1 cellular context compared by ENCODE assay signal in genomic region chr6:43669922-43670622, GRCh38.
TF ChIP-seq lines count a peak whose summit lies in the region.

No MANE protein-coding gene starts in this region.

TF ChIP-seq in K562, 482 proteins besides CTCF, POLR2A, EP300 and RAD21 (continued from another document and continues in another):
- 0 out of 2 replicates have a peak, but pooled peaks have one; percentile 31 for TF ChIP-seq ZBTB9 (CRISPR knock-in tag; IDR thresholded peaks at IDR 0.05)
- TF ChIP-seq ZNF280B (CRISPR knock-in tag; IDR thresholded peaks at IDR 0.05): no peak
- no peak for TF ChIP-seq IRF2 (CRISPR knock-in tag; IDR thresholded peaks at IDR 0.05)
- no peak for TF ChIP-seq BRF1 (IDR thresholded peaks at IDR 0.05; ENCODE audit: borderline replicate concordance, extremely low read depth, insufficient read length)
- TF ChIP-seq POLR2AphosphoS2 (IDR thresholded peaks at IDR 0.05; ENCODE audit: low read length): no peak; the same call in 1 of the 2 replicates
- TF ChIP-seq MLX (CRISPR knock-in tag; conservative IDR thresholded peaks at IDR 0.05): no peak
- TF ChIP-seq TFAP4 (CRISPR knock-in tag; IDR thresholded peaks at IDR 0.05; ENCODE audit: borderline replicate concordance): 0 out of 2 replicates have a peak, but pooled peaks have one; percentile 20
- TF ChIP-seq MTF1 (CRISPR knock-in tag; IDR thresholded peaks at IDR 0.05; ENCODE audit: borderline replicate concordance): no peak
- TF ChIP-seq, protein P1, sequence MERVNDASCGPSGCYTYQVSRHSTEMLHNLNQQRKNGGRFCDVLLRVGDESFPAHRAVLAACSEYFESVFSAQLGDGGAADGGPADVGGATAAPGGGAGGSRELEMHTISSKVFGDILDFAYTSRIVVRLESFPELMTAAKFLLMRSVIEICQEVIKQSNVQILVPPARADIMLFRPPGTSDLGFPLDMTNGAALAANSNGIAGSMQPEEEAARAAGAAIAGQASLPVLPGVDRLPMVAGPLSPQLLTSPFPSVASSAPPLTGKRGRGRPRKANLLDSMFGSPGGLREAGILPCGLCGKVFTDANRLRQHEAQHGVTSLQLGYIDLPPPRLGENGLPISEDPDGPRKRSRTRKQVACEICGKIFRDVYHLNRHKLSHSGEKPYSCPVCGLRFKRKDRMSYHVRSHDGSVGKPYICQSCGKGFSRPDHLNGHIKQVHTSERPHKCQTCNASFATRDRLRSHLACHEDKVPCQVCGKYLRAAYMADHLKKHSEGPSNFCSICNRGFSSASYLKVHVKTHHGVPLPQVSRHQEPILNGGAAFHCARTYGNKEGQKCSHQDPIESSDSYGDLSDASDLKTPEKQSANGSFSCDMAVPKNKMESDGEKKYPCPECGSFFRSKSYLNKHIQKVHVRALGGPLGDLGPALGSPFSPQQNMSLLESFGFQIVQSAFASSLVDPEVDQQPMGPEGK (CRISPR knock-in tag; IDR thresholded peaks at IDR 0.05; ENCODE audit: borderline replicate concordance): no peak
- no peak for TF ChIP-seq ZC3H11A (IDR thresholded peaks at IDR 0.05; ENCODE audit: low read depth, low read length)
- no peak for TF ChIP-seq KLF10 (CRISPR knock-in tag; IDR thresholded peaks at IDR 0.05)
- TF ChIP-seq STAG1 (CRISPR knock-in tag; IDR thresholded peaks at IDR 0.05; ENCODE audit: borderline replicate concordance): no peak
- TF ChIP-seq PHF8 (IDR thresholded peaks at IDR 0.05; ENCODE audit: borderline replicate concordance, low read length): no peak
- no peak for TF ChIP-seq ZNF589 (CRISPR knock-in tag; IDR thresholded peaks at IDR 0.05; ENCODE audit: low read depth)
- TF ChIP-seq KLF13 (tag; IDR thresholded peaks at IDR 0.05; ENCODE audit: borderline replicate concordance, low read depth): no peak
- TF ChIP-seq JUNB (CRISPR knock-in tag; conservative IDR thresholded peaks at IDR 0.05): no peak
- no peak for TF ChIP-seq ZNF740 (CRISPR knock-in tag; IDR thresholded peaks at IDR 0.05)
- no peak for TF ChIP-seq ZNF740 (tag; IDR thresholded peaks at IDR 0.05)
- TF ChIP-seq ZNF232 (CRISPR knock-in tag; IDR thresholded peaks at IDR 0.05): no peak
- no peak for TF ChIP-seq NCOA2 (IDR thresholded peaks at IDR 0.05; ENCODE audit: partially characterized antibody in 2 of 2)
- no peak for TF ChIP-seq SIN3B (IDR thresholded peaks at IDR 0.05; ENCODE audit: low read depth)
- no peak for TF ChIP-seq LCOR (CRISPR knock-in tag; IDR thresholded peaks at IDR 0.05)
- TF ChIP-seq MEIS2 (IDR thresholded peaks at IDR 0.05; ENCODE audit: partially characterized antibody): peak; percentile 67
- TF ChIP-seq ZNF449 (CRISPR knock-in tag; IDR thresholded peaks at IDR 0.05): no peak
- TF ChIP-seq MYC (IDR thresholded peaks at IDR 0.05; ENCODE audit: low read depth, low read length): no peak
- no peak for TF ChIP-seq MYC (CRISPR knock-in tag; IDR thresholded peaks at IDR 0.05; ENCODE audit: borderline replicate concordance, low read depth)
- TF ChIP-seq BMI1 (IDR thresholded peaks at IDR 0.05; ENCODE audit: low read length): no peak
- TF ChIP-seq SLC30A9 (CRISPR knock-in tag; IDR thresholded peaks at IDR 0.05): no peak
- TF ChIP-seq SUPT5H (IDR thresholded peaks at IDR 0.05): peak; percentile 35; the same call in 1 of the 2 replicates
- no peak; the same call in 1 of the 2 replicates for TF ChIP-seq ZNF263 (CRISPR knock-in tag; IDR thresholded peaks at IDR 0.05; ENCODE audit: borderline replicate concordance)
- no peak for TF ChIP-seq HINFP (tag; conservative IDR thresholded peaks at IDR 0.05; ENCODE audit: low read depth)
- TF ChIP-seq TBL1XR1 (IDR thresholded peaks at IDR 0.05; ENCODE audit: low read length in 2 of 2): peak in 1 of 2 experiments; percentile 33; a peak in 1 of 4 replicates
- no peak for TF ChIP-seq NFE2L1 (tag; IDR thresholded peaks at IDR 0.05; ENCODE audit: borderline replicate concordance, low read depth)
- no peak for TF ChIP-seq IFI16 (CRISPR knock-in tag; IDR thresholded peaks at IDR 0.05)
- no peak for TF ChIP-seq HNRNPL (IDR thresholded peaks at IDR 0.05; ENCODE audit: low read depth, low read length)
- TF ChIP-seq RBM17 (IDR thresholded peaks at IDR 0.05; ENCODE audit: borderline replicate concordance, low read depth, low read length): no peak
- TF ChIP-seq, protein P2, sequence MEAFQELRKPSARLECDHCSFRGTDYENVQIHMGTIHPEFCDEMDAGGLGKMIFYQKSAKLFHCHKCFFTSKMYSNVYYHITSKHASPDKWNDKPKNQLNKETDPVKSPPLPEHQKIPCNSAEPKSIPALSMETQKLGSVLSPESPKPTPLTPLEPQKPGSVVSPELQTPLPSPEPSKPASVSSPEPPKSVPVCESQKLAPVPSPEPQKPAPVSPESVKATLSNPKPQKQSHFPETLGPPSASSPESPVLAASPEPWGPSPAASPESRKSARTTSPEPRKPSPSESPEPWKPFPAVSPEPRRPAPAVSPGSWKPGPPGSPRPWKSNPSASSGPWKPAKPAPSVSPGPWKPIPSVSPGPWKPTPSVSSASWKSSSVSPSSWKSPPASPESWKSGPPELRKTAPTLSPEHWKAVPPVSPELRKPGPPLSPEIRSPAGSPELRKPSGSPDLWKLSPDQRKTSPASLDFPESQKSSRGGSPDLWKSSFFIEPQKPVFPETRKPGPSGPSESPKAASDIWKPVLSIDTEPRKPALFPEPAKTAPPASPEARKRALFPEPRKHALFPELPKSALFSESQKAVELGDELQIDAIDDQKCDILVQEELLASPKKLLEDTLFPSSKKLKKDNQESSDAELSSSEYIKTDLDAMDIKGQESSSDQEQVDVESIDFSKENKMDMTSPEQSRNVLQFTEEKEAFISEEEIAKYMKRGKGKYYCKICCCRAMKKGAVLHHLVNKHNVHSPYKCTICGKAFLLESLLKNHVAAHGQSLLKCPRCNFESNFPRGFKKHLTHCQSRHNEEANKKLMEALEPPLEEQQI (IDR thresholded peaks at IDR 0.05): no peak
- peak; percentile 51; the same call in 1 of the 2 replicates for TF ChIP-seq HMBOX1 (IDR thresholded peaks at IDR 0.05)
- TF ChIP-seq NFYB (IDR thresholded peaks at IDR 0.05; ENCODE audit: extremely low read depth, insufficient read length): no peak
- no peak for TF ChIP-seq PHB2 (IDR thresholded peaks at IDR 0.05; ENCODE audit: low read depth)
- TF ChIP-seq FUS (optimal IDR thresholded peaks at IDR 0.05; ENCODE audit: low read depth, low read length): no peak
- TF ChIP-seq BHLHE40 (IDR thresholded peaks at IDR 0.05; ENCODE audit: low read length): 0 out of 2 replicates have a peak, but pooled peaks have one; percentile 16
- no peak for TF ChIP-seq ELF4 (CRISPR knock-in tag; IDR thresholded peaks at IDR 0.05)
- no peak for TF ChIP-seq U2AF2 (optimal IDR thresholded peaks at IDR 0.05; ENCODE audit: low read depth, low read length)
- no peak for TF ChIP-seq JUN (IDR thresholded peaks at IDR 0.05; ENCODE audit: borderline replicate concordance, low read depth, low read length)
- no peak for TF ChIP-seq JUN (CRISPR knock-in tag; IDR thresholded peaks at IDR 0.05; ENCODE audit: borderline replicate concordance)
- no peak for TF ChIP-seq ZNF75A (CRISPR knock-in tag; IDR thresholded peaks at IDR 0.05)
- TF ChIP-seq BCL6 (CRISPR knock-in tag; IDR thresholded peaks at IDR 0.05): no peak
- TF ChIP-seq RUNX1 (IDR thresholded peaks at IDR 0.05; ENCODE audit: low read depth): no peak
- TF ChIP-seq, protein P3, sequence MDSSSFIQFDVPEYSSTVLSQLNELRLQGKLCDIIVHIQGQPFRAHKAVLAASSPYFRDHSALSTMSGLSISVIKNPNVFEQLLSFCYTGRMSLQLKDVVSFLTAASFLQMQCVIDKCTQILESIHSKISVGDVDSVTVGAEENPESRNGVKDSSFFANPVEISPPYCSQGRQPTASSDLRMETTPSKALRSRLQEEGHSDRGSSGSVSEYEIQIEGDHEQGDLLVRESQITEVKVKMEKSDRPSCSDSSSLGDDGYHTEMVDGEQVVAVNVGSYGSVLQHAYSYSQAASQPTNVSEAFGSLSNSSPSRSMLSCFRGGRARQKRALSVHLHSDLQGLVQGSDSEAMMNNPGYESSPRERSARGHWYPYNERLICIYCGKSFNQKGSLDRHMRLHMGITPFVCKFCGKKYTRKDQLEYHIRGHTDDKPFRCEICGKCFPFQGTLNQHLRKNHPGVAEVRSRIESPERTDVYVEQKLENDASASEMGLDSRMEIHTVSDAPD (CRISPR knock-in tag; IDR thresholded peaks at IDR 0.05): no peak
- no peak for TF ChIP-seq NFATC3 (IDR thresholded peaks at IDR 0.05)
- TF ChIP-seq CC2D1A (IDR thresholded peaks at IDR 0.05): no peak
- TF ChIP-seq PRMT5 (CRISPR knock-in tag; IDR thresholded peaks at IDR 0.05): no peak
- TF ChIP-seq SMAD3 (CRISPR knock-in tag; conservative IDR thresholded peaks at IDR 0.05): no peak
- TF ChIP-seq SNIP1 (IDR thresholded peaks at IDR 0.05; ENCODE audit: low read depth): no peak
- TF ChIP-seq ERF (CRISPR knock-in tag; IDR thresholded peaks at IDR 0.05): no peak
- TF ChIP-seq NRF1 (conservative IDR thresholded peaks at IDR 0.05 in 1 of 2, IDR thresholded peaks at IDR 0.05 in 1 of 2): 0 out of 4 replicates have a peak, but pooled peaks of 1 of the 2 experiments have one; percentile 19
- no peak for TF ChIP-seq EHMT2 (IDR thresholded peaks at IDR 0.05)
- no peak for TF ChIP-seq WHSC1 (IDR thresholded peaks at IDR 0.05; ENCODE audit: low read length)
- no peak for TF ChIP-seq ETS2 (tag; IDR thresholded peaks at IDR 0.05; ENCODE audit: borderline replicate concordance, poor library complexity, severe bottlenecking)
- TF ChIP-seq PTTG1 (tag; IDR thresholded peaks at IDR 0.05; ENCODE audit: low read depth): no peak
